In genomic region chr2:45027051-45027450, GRCh38 we compare ENCODE assay signal across 20 cellular contexts. TPM values are rescaled to one million over a fixed set of nuclear protein-coding genes. Genes with fewer than 3 reads are reported as not detected.
DNase-seq lines count a peak whose midpoint lies in the region; ATAC-seq lines count a peak whose summit lies in the region.
"Had no signal": no experiment of that assay in that cellular context is flagged by ENCODE, and none has a peak within 500 bp of the region (broad histone marks: within the 10 kb centered on the region; RNA-seq: fewer than 3 reads in every experiment).

No MANE protein-coding gene starts in this region.

- peak overlapping the region; percentile 45 for H3K4me2 ChIP-seq in BLaER1
- H3K4me2 ChIP-seq in neuronal stem cell (ENCODE audit: insufficient read depth, low read length, poor library complexity, severe bottlenecking) = no peak overlapping the region

- no peaks in the 10 kb centered on the region for H4K20me1 ChIP-seq in BLaER1
- H4K20me1 ChIP-seq: BLaER1 treated with 17β-estradiol and CSF1 and Interleukin-3, amounts not matched to agents 10 nM and 100 nM had no signal

- ATAC-seq in Right ventricle myocardium superior (ENCODE audit: poor library complexity) (no peak), HG03565 (IDR thresholded peaks at IDR 0.05; ENCODE audit: unreplicated experiment) (no peak)
- ATAC-seq: HepG2 had no signal

- H2BK5ac ChIP-seq in neuronal stem cell (ENCODE audit: low read length) = no peak overlapping the region

- H4K91ac ChIP-seq in neuronal stem cell (ENCODE audit: low read depth, low read length, poor library complexity) = no peak overlapping the region

- peaks cover 35% of the 10 kb centered on the region for H3K4me1 ChIP-seq in BLaER1
- H3K4me1 ChIP-seq in neuronal stem cell (ENCODE audit: control insufficient read depth in 2 of 2, insufficient read depth in 1 of 2, low read depth in 1 of 2, low read length in 2 of 2) = peaks cover 0 to 3% of the 10 kb centered on the region in 2 donors

- H3K4me3 ChIP-seq in BLaER1 (no peak overlapping the region), neuronal stem cell (ENCODE audit: low read length in 2 of 2) (no peak overlapping the region)
- H3K4me3 ChIP-seq: BLaER1 treated with 17β-estradiol and CSF1 and Interleukin-3, amounts not matched to agents 10 nM and 100 nM had no signal

- H3K36me3 ChIP-seq in BLaER1 (no peaks in the 10 kb centered on the region), neuronal stem cell (replicated peaks in 1 of 2; ENCODE audit: control insufficient read depth in 2 of 2, insufficient read depth in 2 of 2, low read length in 2 of 2) (no peaks in the 10 kb centered on the region)
- H3K36me3 ChIP-seq: BLaER1 treated with 17β-estradiol and CSF1 and Interleukin-3, amounts not matched to agents 10 nM and 100 nM had no signal

- intact Hi-C loops in Right ventricle myocardium superior (cut with DNase I) = no loop called here

- no peak overlapping the region for H2AK5ac ChIP-seq in neuronal stem cell (ENCODE audit: low read depth, low read length)

- H3K14ac ChIP-seq in neuronal stem cell (ENCODE audit: low read length) = no peak overlapping the region

- H3K9me3 ChIP-seq in BLaER1 (no peaks in the 10 kb centered on the region), neuronal stem cell (replicated peaks in 1 of 2; ENCODE audit: control insufficient read depth in 2 of 2, insufficient read depth in 1 of 2, low read depth in 1 of 2, low read length in 2 of 2) (no peaks in the 10 kb centered on the region)
- H3K9me3 ChIP-seq: BLaER1 treated with 17β-estradiol and CSF1 and Interleukin-3, amounts not matched to agents 10 nM and 100 nM had no signal

- H3K27me3 ChIP-seq in BLaER1 (no peaks in the 10 kb centered on the region), neuronal stem cell (ENCODE audit: control insufficient read depth in 3 of 3, insufficient read depth in 3 of 3, low read depth in 1 of 3, low read length in 3 of 3) (peaks cover 0 to 18% (median 0%) of the 10 kb centered on the region in 3 experiments)
- H3K27me3 ChIP-seq: BLaER1 treated with 17β-estradiol and CSF1 and Interleukin-3, amounts not matched to agents 10 nM and 100 nM had no signal

- H4K8ac ChIP-seq in neuronal stem cell (ENCODE audit: low read depth, low read length) = no peak overlapping the region

- H2BK15ac ChIP-seq in neuronal stem cell (ENCODE audit: low read length) = no peak overlapping the region

- H3K27ac ChIP-seq in BLaER1 = no peak overlapping the region
- no peak overlapping the region for H3K27ac ChIP-seq in neuronal stem cell (replicated peaks; ENCODE audit: low read length)
- H3K27ac ChIP-seq: BLaER1 treated with 17β-estradiol and CSF1 and Interleukin-3, amounts not matched to agents 10 nM and 100 nM had no signal

- no peak overlapping the region for H2BK120ac ChIP-seq in neuronal stem cell (ENCODE audit: low read depth, low read length)

- no peak overlapping the region for H3K4ac ChIP-seq in neuronal stem cell (ENCODE audit: low read length)

- no CpG with 5 or more reads among the region's 4 CpGs for WGBS in neuronal stem cell (ENCODE audit: extremely low coverage in 2 of 2, insufficient read length in 2 of 2, insufficient replicate concordance in 1 of 2), 2 donors

- no peak overlapping the region for H2AFZ ChIP-seq in neuronal stem cell (ENCODE audit: low read length)

- DNase-seq in ELR (ENCODE audit: low read depth) (peak; percentile 15), astrocyte of the hippocampus (ENCODE audit: low read depth, low spot score) (peak; percentile 20), neuronal stem cell (ENCODE audit: low spot score) (no peak), Right ventricle myocardium superior (no peak), NCI-H146 treated with DMSO at 0.1 percent for 48 hours (lab: John Stamatoyannopoulos, UW; ENCODE audit: unreplicated experiment) (no peak)
- DNase-seq: 8988T; CD8-positive, alpha-beta memory T cell; COR-L47; DMS 273 treated with DMSO at 0.1 percent for 48 hours; DMS53; DND-41; GF-D8; H9 had no signal

- no peak overlapping the region for H2BK12ac ChIP-seq in neuronal stem cell (ENCODE audit: low read length)

- peak overlapping the region; percentile 62 for H3K23ac ChIP-seq in neuronal stem cell (ENCODE audit: low read depth, low read length, poor library complexity)

- no peaks in the 10 kb centered on the region for H3K79me1 ChIP-seq in neuronal stem cell (ENCODE audit: low read depth, low read length)

- H3K9ac ChIP-seq in BLaER1 (no peak overlapping the region), neuronal stem cell (ENCODE audit: low read depth, low read length, poor library complexity) (no peak overlapping the region)
- H3K9ac ChIP-seq: BLaER1 treated with 17β-estradiol and CSF1 and Interleukin-3, amounts not matched to agents 10 nM and 100 nM had no signal

- H3K18ac ChIP-seq in neuronal stem cell (ENCODE audit: low read length) = no peak overlapping the region

RNA-seq across cellular contexts. Expression of gene SIX2, which starts 17.8 kb away (rescaled TPM):
- polyA plus RNA-seq in neuronal stem cell (2013, experiment 1 of 2) = 0.15 TPM
- 0.22 TPM for polyA plus RNA-seq in neuronal stem cell (2013, experiment 2 of 2)
- 0.65 TPM for total RNA-seq in Right ventricle myocardium superior
- total RNA-seq: A673, H9, HepG2 had no signal
- polyA plus RNA-seq: AG04450; CD8-positive, alpha-beta memory T cell; HepG2; IgD-negative memory B cell had no signal

Comparison
In these comparisons a context has a peak if more than half of its experiments do, and no peak if none do; other contexts are left out.
1. DNase-seq: peak in ELR (single experiment) and astrocyte of the hippocampus (single experiment); none in neuronal stem cell (single experiment), Right ventricle myocardium superior (single experiment) and NCI-H146 treated with DMSO at 0.1 percent for 48 hours (single experiment).